1 cellular context compared by ENCODE assay signal in the genomic region with DNA sequence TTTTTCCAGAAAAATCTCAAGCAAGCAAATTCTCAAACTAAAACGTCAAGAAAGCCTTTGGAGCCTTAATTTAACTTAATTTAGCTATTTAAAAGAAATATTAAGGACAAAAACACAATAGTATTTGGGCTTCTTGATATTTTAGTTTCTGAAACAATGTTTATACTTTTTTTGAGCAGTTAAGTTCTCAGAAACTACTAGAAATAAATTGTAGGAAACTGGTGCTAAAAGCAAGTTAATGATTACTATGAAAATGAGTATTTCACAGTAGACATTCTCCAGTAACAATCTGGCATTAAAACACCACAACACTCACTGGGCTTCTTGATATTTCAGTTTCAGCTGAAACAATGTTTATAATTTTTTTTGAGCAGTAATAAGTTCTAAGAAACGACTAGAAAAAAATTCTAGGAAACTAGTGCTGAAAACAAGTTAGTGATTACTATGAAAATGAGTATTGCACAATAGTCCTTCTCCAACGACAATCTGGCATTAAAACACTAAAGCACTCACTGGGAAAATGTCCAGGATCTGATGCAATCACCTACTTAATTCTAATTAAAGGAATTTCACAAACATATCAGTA.
TF ChIP-seq lines count a peak whose summit lies in the region.

No MANE protein-coding gene starts in this region.

TF ChIP-seq in K562, 482 proteins besides CTCF, POLR2A, EP300 and RAD21 (continued from another document and continues in another):
- TF ChIP-seq, protein P1, sequence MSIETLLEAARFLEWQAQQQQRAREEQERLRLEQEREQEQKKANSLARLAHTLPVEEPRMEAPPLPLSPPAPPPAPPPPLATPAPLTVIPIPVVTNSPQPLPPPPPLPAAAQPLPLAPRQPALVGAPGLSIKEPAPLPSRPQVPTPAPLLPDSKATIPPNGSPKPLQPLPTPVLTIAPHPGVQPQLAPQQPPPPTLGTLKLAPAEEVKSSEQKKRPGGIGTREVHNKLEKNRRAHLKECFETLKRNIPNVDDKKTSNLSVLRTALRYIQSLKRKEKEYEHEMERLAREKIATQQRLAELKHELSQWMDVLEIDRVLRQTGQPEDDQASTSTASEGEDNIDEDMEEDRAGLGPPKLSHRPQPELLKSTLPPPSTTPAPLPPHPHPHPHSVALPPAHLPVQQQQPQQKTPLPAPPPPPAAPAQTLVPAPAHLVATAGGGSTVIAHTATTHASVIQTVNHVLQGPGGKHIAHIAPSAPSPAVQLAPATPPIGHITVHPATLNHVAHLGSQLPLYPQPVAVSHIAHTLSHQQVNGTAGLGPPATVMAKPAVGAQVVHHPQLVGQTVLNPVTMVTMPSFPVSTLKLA (conservative IDR thresholded peaks at IDR 0.05), result peak in 1 of 2 experiments; percentile 39; a peak in 1 of 4 replicates
- TF ChIP-seq CEBPG (CRISPR knock-in tag; IDR thresholded peaks at IDR 0.05), result peak; percentile 89
- TF ChIP-seq CEBPG (tag; conservative IDR thresholded peaks at IDR 0.05 in 1 of 2, IDR thresholded peaks at IDR 0.05 in 1 of 2), result peak; percentile 99 to 100
- TF ChIP-seq TAF9B (IDR thresholded peaks at IDR 0.05; ENCODE audit: partially characterized antibody), result peak; percentile 27
- no peak for TF ChIP-seq BACH1 (tag; IDR thresholded peaks at IDR 0.05)
- no peak for TF ChIP-seq HDAC8 (tag; IDR thresholded peaks at IDR 0.05)
- TF ChIP-seq POLR2G (IDR thresholded peaks at IDR 0.05; ENCODE audit: low read depth, low read length), result no peak
- TF ChIP-seq, protein P2, sequence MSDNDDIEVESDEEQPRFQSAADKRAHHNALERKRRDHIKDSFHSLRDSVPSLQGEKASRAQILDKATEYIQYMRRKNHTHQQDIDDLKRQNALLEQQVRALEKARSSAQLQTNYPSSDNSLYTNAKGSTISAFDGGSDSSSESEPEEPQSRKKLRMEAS (CRISPR knock-in tag; IDR thresholded peaks at IDR 0.05), result no peak
- TF ChIP-seq TFAM (CRISPR knock-in tag; conservative IDR thresholded peaks at IDR 0.05), result no peak
- TF ChIP-seq, protein P3, sequence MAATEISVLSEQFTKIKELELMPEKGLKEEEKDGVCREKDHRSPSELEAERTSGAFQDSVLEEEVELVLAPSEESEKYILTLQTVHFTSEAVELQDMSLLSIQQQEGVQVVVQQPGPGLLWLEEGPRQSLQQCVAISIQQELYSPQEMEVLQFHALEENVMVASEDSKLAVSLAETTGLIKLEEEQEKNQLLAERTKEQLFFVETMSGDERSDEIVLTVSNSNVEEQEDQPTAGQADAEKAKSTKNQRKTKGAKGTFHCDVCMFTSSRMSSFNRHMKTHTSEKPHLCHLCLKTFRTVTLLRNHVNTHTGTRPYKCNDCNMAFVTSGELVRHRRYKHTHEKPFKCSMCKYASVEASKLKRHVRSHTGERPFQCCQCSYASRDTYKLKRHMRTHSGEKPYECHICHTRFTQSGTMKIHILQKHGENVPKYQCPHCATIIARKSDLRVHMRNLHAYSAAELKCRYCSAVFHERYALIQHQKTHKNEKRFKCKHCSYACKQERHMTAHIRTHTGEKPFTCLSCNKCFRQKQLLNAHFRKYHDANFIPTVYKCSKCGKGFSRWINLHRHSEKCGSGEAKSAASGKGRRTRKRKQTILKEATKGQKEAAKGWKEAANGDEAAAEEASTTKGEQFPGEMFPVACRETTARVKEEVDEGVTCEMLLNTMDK (IDR thresholded peaks at IDR 0.05; ENCODE audit: borderline replicate concordance, insufficient read depth, low read depth, low read length, poor library complexity, severe bottlenecking), result no peak
- TF ChIP-seq, protein P4, sequence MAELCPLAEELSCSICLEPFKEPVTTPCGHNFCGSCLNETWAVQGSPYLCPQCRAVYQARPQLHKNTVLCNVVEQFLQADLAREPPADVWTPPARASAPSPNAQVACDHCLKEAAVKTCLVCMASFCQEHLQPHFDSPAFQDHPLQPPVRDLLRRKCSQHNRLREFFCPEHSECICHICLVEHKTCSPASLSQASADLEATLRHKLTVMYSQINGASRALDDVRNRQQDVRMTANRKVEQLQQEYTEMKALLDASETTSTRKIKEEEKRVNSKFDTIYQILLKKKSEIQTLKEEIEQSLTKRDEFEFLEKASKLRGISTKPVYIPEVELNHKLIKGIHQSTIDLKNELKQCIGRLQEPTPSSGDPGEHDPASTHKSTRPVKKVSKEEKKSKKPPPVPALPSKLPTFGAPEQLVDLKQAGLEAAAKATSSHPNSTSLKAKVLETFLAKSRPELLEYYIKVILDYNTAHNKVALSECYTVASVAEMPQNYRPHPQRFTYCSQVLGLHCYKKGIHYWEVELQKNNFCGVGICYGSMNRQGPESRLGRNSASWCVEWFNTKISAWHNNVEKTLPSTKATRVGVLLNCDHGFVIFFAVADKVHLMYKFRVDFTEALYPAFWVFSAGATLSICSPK (IDR thresholded peaks at IDR 0.05; ENCODE audit: borderline replicate concordance), result no peak
- TF ChIP-seq KAT7 (CRISPR knock-in tag; IDR thresholded peaks at IDR 0.05; ENCODE audit: borderline replicate concordance), result no peak
- TF ChIP-seq, protein P5, sequence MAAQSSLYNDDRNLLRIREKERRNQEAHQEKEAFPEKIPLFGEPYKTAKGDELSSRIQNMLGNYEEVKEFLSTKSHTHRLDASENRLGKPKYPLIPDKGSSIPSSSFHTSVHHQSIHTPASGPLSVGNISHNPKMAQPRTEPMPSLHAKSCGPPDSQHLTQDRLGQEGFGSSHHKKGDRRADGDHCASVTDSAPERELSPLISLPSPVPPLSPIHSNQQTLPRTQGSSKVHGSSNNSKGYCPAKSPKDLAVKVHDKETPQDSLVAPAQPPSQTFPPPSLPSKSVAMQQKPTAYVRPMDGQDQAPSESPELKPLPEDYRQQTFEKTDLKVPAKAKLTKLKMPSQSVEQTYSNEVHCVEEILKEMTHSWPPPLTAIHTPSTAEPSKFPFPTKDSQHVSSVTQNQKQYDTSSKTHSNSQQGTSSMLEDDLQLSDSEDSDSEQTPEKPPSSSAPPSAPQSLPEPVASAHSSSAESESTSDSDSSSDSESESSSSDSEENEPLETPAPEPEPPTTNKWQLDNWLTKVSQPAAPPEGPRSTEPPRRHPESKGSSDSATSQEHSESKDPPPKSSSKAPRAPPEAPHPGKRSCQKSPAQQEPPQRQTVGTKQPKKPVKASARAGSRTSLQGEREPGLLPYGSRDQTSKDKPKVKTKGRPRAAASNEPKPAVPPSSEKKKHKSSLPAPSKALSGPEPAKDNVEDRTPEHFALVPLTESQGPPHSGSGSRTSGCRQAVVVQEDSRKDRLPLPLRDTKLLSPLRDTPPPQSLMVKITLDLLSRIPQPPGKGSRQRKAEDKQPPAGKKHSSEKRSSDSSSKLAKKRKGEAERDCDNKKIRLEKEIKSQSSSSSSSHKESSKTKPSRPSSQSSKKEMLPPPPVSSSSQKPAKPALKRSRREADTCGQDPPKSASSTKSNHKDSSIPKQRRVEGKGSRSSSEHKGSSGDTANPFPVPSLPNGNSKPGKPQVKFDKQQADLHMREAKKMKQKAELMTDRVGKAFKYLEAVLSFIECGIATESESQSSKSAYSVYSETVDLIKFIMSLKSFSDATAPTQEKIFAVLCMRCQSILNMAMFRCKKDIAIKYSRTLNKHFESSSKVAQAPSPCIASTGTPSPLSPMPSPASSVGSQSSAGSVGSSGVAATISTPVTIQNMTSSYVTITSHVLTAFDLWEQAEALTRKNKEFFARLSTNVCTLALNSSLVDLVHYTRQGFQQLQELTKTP (IDR thresholded peaks at IDR 0.05; ENCODE audit: low read depth in 1 of 2, partially characterized antibody in 2 of 2), result no peak
- TF ChIP-seq, protein P6, sequence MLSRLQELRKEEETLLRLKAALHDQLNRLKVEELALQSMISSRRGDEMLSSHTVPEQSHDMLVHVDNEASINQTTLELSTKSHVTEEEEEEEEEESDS (CRISPR knock-in tag; IDR thresholded peaks at IDR 0.05), result no peak
- no peak for TF ChIP-seq ZC3H4 (CRISPR knock-in tag; IDR thresholded peaks at IDR 0.05; ENCODE audit: borderline replicate concordance)
- no peak for TF ChIP-seq ZFX (CRISPR knock-in tag; IDR thresholded peaks at IDR 0.05)
- TF ChIP-seq CBFB (CRISPR knock-in tag; IDR thresholded peaks at IDR 0.05), result no peak
- TF ChIP-seq, protein P7, sequence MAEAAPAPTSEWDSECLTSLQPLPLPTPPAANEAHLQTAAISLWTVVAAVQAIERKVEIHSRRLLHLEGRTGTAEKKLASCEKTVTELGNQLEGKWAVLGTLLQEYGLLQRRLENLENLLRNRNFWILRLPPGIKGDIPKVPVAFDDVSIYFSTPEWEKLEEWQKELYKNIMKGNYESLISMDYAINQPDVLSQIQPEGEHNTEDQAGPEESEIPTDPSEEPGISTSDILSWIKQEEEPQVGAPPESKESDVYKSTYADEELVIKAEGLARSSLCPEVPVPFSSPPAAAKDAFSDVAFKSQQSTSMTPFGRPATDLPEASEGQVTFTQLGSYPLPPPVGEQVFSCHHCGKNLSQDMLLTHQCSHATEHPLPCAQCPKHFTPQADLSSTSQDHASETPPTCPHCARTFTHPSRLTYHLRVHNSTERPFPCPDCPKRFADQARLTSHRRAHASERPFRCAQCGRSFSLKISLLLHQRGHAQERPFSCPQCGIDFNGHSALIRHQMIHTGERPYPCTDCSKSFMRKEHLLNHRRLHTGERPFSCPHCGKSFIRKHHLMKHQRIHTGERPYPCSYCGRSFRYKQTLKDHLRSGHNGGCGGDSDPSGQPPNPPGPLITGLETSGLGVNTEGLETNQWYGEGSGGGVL (CRISPR knock-in tag; IDR thresholded peaks at IDR 0.05), result no peak
- no peak for TF ChIP-seq ZNF583 (CRISPR knock-in tag; IDR thresholded peaks at IDR 0.05)
- TF ChIP-seq PTTG1 (tag; IDR thresholded peaks at IDR 0.05; ENCODE audit: low read depth), result no peak
- TF ChIP-seq, protein P8, sequence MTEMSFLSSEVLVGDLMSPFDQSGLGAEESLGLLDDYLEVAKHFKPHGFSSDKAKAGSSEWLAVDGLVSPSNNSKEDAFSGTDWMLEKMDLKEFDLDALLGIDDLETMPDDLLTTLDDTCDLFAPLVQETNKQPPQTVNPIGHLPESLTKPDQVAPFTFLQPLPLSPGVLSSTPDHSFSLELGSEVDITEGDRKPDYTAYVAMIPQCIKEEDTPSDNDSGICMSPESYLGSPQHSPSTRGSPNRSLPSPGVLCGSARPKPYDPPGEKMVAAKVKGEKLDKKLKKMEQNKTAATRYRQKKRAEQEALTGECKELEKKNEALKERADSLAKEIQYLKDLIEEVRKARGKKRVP (CRISPR knock-in tag; IDR thresholded peaks at IDR 0.05), result peak; percentile 81
- no peak for TF ChIP-seq HOXB6 (CRISPR knock-in tag; IDR thresholded peaks at IDR 0.05; ENCODE audit: borderline replicate concordance)
- no peak for TF ChIP-seq MED1 (CRISPR knock-in tag; IDR thresholded peaks at IDR 0.05; ENCODE audit: borderline replicate concordance)
- TF ChIP-seq, protein P9, sequence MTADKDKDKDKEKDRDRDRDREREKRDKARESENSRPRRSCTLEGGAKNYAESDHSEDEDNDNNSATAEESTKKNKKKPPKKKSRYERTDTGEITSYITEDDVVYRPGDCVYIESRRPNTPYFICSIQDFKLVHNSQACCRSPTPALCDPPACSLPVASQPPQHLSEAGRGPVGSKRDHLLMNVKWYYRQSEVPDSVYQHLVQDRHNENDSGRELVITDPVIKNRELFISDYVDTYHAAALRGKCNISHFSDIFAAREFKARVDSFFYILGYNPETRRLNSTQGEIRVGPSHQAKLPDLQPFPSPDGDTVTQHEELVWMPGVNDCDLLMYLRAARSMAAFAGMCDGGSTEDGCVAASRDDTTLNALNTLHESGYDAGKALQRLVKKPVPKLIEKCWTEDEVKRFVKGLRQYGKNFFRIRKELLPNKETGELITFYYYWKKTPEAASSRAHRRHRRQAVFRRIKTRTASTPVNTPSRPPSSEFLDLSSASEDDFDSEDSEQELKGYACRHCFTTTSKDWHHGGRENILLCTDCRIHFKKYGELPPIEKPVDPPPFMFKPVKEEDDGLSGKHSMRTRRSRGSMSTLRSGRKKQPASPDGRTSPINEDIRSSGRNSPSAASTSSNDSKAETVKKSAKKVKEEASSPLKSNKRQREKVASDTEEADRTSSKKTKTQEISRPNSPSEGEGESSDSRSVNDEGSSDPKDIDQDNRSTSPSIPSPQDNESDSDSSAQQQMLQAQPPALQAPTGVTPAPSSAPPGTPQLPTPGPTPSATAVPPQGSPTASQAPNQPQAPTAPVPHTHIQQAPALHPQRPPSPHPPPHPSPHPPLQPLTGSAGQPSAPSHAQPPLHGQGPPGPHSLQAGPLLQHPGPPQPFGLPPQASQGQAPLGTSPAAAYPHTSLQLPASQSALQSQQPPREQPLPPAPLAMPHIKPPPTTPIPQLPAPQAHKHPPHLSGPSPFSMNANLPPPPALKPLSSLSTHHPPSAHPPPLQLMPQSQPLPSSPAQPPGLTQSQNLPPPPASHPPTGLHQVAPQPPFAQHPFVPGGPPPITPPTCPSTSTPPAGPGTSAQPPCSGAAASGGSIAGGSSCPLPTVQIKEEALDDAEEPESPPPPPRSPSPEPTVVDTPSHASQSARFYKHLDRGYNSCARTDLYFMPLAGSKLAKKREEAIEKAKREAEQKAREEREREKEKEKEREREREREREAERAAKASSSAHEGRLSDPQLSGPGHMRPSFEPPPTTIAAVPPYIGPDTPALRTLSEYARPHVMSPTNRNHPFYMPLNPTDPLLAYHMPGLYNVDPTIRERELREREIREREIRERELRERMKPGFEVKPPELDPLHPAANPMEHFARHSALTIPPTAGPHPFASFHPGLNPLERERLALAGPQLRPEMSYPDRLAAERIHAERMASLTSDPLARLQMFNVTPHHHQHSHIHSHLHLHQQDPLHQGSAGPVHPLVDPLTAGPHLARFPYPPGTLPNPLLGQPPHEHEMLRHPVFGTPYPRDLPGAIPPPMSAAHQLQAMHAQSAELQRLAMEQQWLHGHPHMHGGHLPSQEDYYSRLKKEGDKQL (CRISPR knock-in tag; IDR thresholded peaks at IDR 0.05; ENCODE audit: borderline replicate concordance), result no peak
- peak; percentile 46; the same call in 1 of the 2 replicates for TF ChIP-seq TEAD4 (IDR thresholded peaks at IDR 0.05; ENCODE audit: low read length)
- no peak for TF ChIP-seq TEAD4 (CRISPR knock-in tag; IDR thresholded peaks at IDR 0.05; ENCODE audit: borderline replicate concordance)
- TF ChIP-seq NCOA4 (IDR thresholded peaks at IDR 0.05; ENCODE audit: partially characterized antibody), result no peak
- no peak for TF ChIP-seq SPI1 (IDR thresholded peaks at IDR 0.05; ENCODE audit: borderline replicate concordance, low read depth, low read length)
- no peak for TF ChIP-seq NR1H2 (CRISPR knock-in tag; IDR thresholded peaks at IDR 0.05)
- no peak for TF ChIP-seq CREM (IDR thresholded peaks at IDR 0.05; ENCODE audit: low read depth)
